In genomic region chr6:24974182-24975171, GRCh38 we compare ENCODE assay signal across 8 cellular contexts. TPM values are rescaled to one million over a fixed set of nuclear protein-coding genes. Genes with fewer than 3 reads are reported as not detected.
DNase-seq lines count a peak whose midpoint lies in the region; ATAC-seq and TF ChIP-seq lines count a peak whose summit lies in the region.

No MANE protein-coding gene starts in this region.

- ATAC-seq in GM19395 (IDR thresholded peaks at IDR 0.05; ENCODE audit: unreplicated experiment) (peak; percentile 81), HG03097 (IDR thresholded peaks at IDR 0.05; ENCODE audit: low FRiP score, unreplicated experiment) (peak; percentile 54), psoas muscle (no peak)

- H3K9me3 ChIP-seq in neutrophil = no peaks in the 10 kb centered on the region
- no peaks in the 10 kb centered on the region for H3K9me3 ChIP-seq in psoas muscle

- TF ChIP-seq CTCF in neutrophil (IDR thresholded peaks at IDR 0.05) (no peak), psoas muscle (IDR thresholded peaks at IDR 0.05) (no peak)

- H3K36me3 ChIP-seq in neutrophil = no peaks in the 10 kb centered on the region
- no peaks in the 10 kb centered on the region for H3K36me3 ChIP-seq in psoas muscle (ENCODE audit: insufficient read depth in 1 of 2, low read depth in 1 of 2)

- H3K27me3 ChIP-seq in neutrophil (no peaks in the 10 kb centered on the region), psoas muscle (ENCODE audit: insufficient read depth in 3 of 3, low read length in 2 of 3) (no peaks in the 10 kb centered on the region)

- DNase-seq in T-helper 22 cell (ENCODE audit: low read depth) (peak; percentile 43), psoas muscle (no peak), NCI-H1092 (lab: John Stamatoyannopoulos, UW) (no peak), NCI-H345 treated with DMSO at 0.1 percent for 48 hours (lab: John Stamatoyannopoulos, UW; ENCODE audit: unreplicated experiment) (no peak), mucosa of gallbladder (ENCODE audit: low spot score) (no peak)

- no peak overlapping the region for H3K4me3 ChIP-seq in neutrophil (ENCODE audit: low read depth in 1 of 2, low read length in 1 of 2)
- no peak overlapping the region for H3K4me3 ChIP-seq in psoas muscle

- H3K4me1 ChIP-seq in neutrophil (ENCODE audit: control insufficient read depth in 1 of 2, insufficient read depth in 1 of 2, low read depth in 1 of 2, low read length in 1 of 2) (peaks cover 10 to 23% of the 10 kb centered on the region in 2 experiments), psoas muscle (no peaks in the 10 kb centered on the region)

- intact Hi-C loops in psoas muscle (cut with DNase I) = no loop called here

- H3K27ac ChIP-seq in neutrophil (peak overlapping the region; percentile 43), psoas muscle (no peak overlapping the region)

- 85 to 91% (median 91%) methylated on average over 7 of the region's 7 CpGs for WGBS in psoas muscle, 3 donors

RNA-seq across cellular contexts. Expression of gene RIPOR2, which starts 38.7 kb away (rescaled TPM):
- total RNA-seq in psoas muscle (10 to 100 TPM in 1 of 4 donors, 1 to 10 TPM in 3; 4.1 to 13.2 (median 7.5) TPM), mucosa of gallbladder (3.2 TPM)
- polyA plus RNA-seq in psoas muscle = 10 to 100 TPM in 1 of 3 donors, 1 to 10 TPM in 2; 1.3 to 12.9 (median 5.8) TPM

Comparison
In these comparisons a context has a peak if more than half of its experiments do, and no peak if none do; other contexts are left out.
1. ATAC-seq: peak in GM19395 (single experiment) and HG03097 (single experiment); none in psoas muscle (0 of 4).